8 cellular contexts compared by ENCODE assay signal in genomic region chr1:6599141-6599975, GRCh38. TPM values are rescaled to one million over a fixed set of nuclear protein-coding genes. Genes with fewer than 3 reads are reported as not detected.
DNase-seq lines count a peak whose midpoint lies in the region; ATAC-seq, FAIRE-seq and TF ChIP-seq lines count a peak whose summit lies in the region.

No MANE protein-coding gene starts in this region.

- H2AFZ ChIP-seq in K562 (ENCODE audit: low read depth, low read length): no peak overlapping the region

- TF ChIP-seq CTCF in K562 (IDR thresholded peaks at IDR 0.05 in 2 of 3, conservative IDR thresholded peaks at IDR 0.05 in 1 of 3; ENCODE audit: insufficient read depth in 2 of 3, low read depth in 1 of 3, low read length in 3 of 3) (no peak), thoracic aorta (IDR thresholded peaks at IDR 0.05) (no peak)

- intact Hi-C loops in K562 (cut with micrococcal nuclease): no loop called here

- 82% methylated on average over 26 of the region's 31 CpGs for WGBS in K562 (ENCODE audit: insufficient coverage, low coverage, missing lambda C conversion rate)

- H3K9me3 ChIP-seq in K562 (replicated peaks; ENCODE audit: control insufficient read depth, insufficient read depth, low read depth, low read length) (no peaks in the 10 kb centered on the region), mucosa of stomach (ENCODE audit: control insufficient read depth, low read length) (no peaks in the 10 kb centered on the region), thoracic aorta (no peaks in the 10 kb centered on the region)

- POLR2A ChIA-PET in K562 (lab: Yijun Ruan, JAX): interaction anchor here (0.5 to 10.7 kb wide), 12 partner anchors 7 to 1213 kb away, joined by 3 to 221 read pairs (median 4); partner anchors contain the start of gene ZBTB48

- DNase-seq in Caki2 (ENCODE audit: low read depth): peak; percentile 16
- DNase-seq in SW480 (ENCODE audit: low spot score): peak; percentile 85
- DNase-seq in K562 (ENCODE audit: extremely low read depth in 1 of 4, low spot score in 3 of 4): no peak
- DNase-seq in thoracic aorta (ENCODE audit: low spot score): no peak
- DNase-seq in NCI-H1092 treated with DMSO at 0.1 percent for 48 hours (lab: John Stamatoyannopoulos, UW): no peak
- no peak for DNase-seq in DMS79 treated with DMSO at 0.1 percent for 48 hours (lab: John Stamatoyannopoulos, UW)
- no peak for DNase-seq in NCI-H1930 (lab: John Stamatoyannopoulos, UW)

- H3K79me2 ChIP-seq in K562 (ENCODE audit: control insufficient read depth, insufficient read depth, low read length): peaks cover 74% of the 10 kb centered on the region

- H3K4me1 ChIP-seq in K562 (replicated peaks in 1 of 2; ENCODE audit: control insufficient read depth in 2 of 2, insufficient read depth in 2 of 2, low read length in 2 of 2): peaks cover 35 to 64% of the 10 kb centered on the region in 2 experiments
- H3K4me1 ChIP-seq in mucosa of stomach (ENCODE audit: control insufficient read depth, insufficient read depth, low read length): peaks cover 30% of the 10 kb centered on the region
- H3K4me1 ChIP-seq in thoracic aorta (ENCODE audit: control insufficient read depth in 1 of 2, low read depth in 2 of 2): peaks cover 36 to 49% of the 10 kb centered on the region in 2 donors

- TF ChIP-seq EP300 in K562 (IDR thresholded peaks at IDR 0.05; ENCODE audit: low read length): no peak

- CTCF ChIA-PET in K562 (lab: Yijun Ruan, JAX; ENCODE audit: low intra/inter-chr PET ratio): no interaction called here

- in situ Hi-C loops in Caki2 (cut with HindIII; ENCODE audit: low pct_unique_long_range_greater_than_20kb, low sequenced_read_pairs) (no loop called here), K562 (cut with MboI) (no loop called here)

- ATAC-seq in K562: no peak
- ATAC-seq in thoracic aorta (ENCODE audit: insufficient number of reproducible peaks, low FRiP score, low read depth): no peak

- H3K27ac ChIP-seq in K562 (ENCODE audit: extremely low read depth, low read depth, low read length) (peak overlapping the region; percentile 63; the same call in 2 of the 3 replicates), thoracic aorta (peak overlapping the region; percentile 34 to 51)

- H4K20me1 ChIP-seq in K562 (replicated peaks; ENCODE audit: control insufficient read depth, insufficient read depth, low read length): peaks cover 50% of the 10 kb centered on the region

- H3K4me3 ChIP-seq in K562: peak overlapping the region; percentile 28; the same call in 1 of the 2 replicates
- H3K4me3 ChIP-seq in mucosa of stomach (ENCODE audit: low read length): peak overlapping the region; percentile 24
- peak overlapping the region; percentile 93 for H3K4me3 ChIP-seq in thoracic aorta

- H3K36me3 ChIP-seq in K562 (ENCODE audit: control insufficient read depth, insufficient read depth, low read length) (peaks cover 62% of the 10 kb centered on the region), mucosa of stomach (ENCODE audit: control insufficient read depth, insufficient read depth, low read length) (no peaks in the 10 kb centered on the region), thoracic aorta (peaks cover 44% of the 10 kb centered on the region)

- TF ChIP-seq POLR2A in K562 (conservative IDR thresholded peaks at IDR 0.05): no peak

- BruUV-seq in K562 (replicated peaks; lab: Mats Ljungman, UMichigan): no TSS peak

- peaks cover 23% of the 10 kb centered on the region for H3K9me1 ChIP-seq in K562 (ENCODE audit: control insufficient read depth, insufficient read depth, low read length)

- peak overlapping the region; percentile 72 for H3K4me2 ChIP-seq in K562 (ENCODE audit: insufficient read depth, low read length)

- no peak for FAIRE-seq in K562 (lab: Jason Lieb, UNC)

- H3K9ac ChIP-seq in K562 (ENCODE audit: insufficient read depth in 1 of 2, low read depth in 2 of 2, low read length in 2 of 2): peak overlapping the region; percentile 79 to 93
- H3K9ac ChIP-seq in mucosa of stomach (ENCODE audit: low read length): peak overlapping the region; percentile 22

- H3K27me3 ChIP-seq in K562 (ENCODE audit: control insufficient read depth in 2 of 2, insufficient read depth in 2 of 2, low read length in 2 of 2) (no peaks in the 10 kb centered on the region), mucosa of stomach (ENCODE audit: control insufficient read depth, insufficient read depth, low read length) (no peaks in the 10 kb centered on the region), thoracic aorta (replicated peaks; ENCODE audit: insufficient read depth) (no peaks in the 10 kb centered on the region)

- TF ChIP-seq RAD21 in K562 (CRISPR knock-in tag; conservative IDR thresholded peaks at IDR 0.05 in 1 of 2, IDR thresholded peaks at IDR 0.05 in 1 of 2): no peak

RNA-seq across cellular contexts. Expression of gene KLHL21, which starts 3.3 kb away (rescaled TPM):
- 36.3 and 38.2 TPM in 2 replicates for total RNA-seq in Caki2 (2014; rRNA removed; shearing (Covaris generic); ENCODE audit: low replicate concordance)
- 34.6 and 104 TPM in 2 replicates for total RNA-seq in K562 (2011; cell fraction: chromatin; rRNA removed; ENCODE audit: low replicate concordance)
- 89.4 and 101 TPM in 2 replicates for total RNA-seq in K562 (2011; cell fraction: nucleolus; rRNA removed)
- total RNA-seq in K562 (2011; cell fraction: nucleoplasm; rRNA removed): 53.5 and 55.7 TPM in 2 replicates
- total RNA-seq in K562 (2014; rRNA removed): 26.4 and 32.3 TPM in 2 replicates
- total RNA-seq in K562 (2014; rRNA removed; fragmentation: Illumina TruSeq; extraction: Trizol): 10.0 and 12.6 TPM in 2 replicates
- total RNA-seq in K562 (2015; rRNA removed; fragmentation: Illumina TruSeq; extraction: Trizol): 22.4 and 23.6 TPM in 2 replicates
- 39.6 and 42.1 TPM in 2 replicates for total RNA-seq in K562 (2021)
- polyA plus RNA-seq in K562 (2011; rRNA removed): 11.0 and 14.9 TPM in 2 replicates
- polyA plus RNA-seq in K562 (2011; cell fraction: cytosol; rRNA removed): 17.3 and 24.4 TPM in 2 replicates
- 28.7 and 48.0 TPM in 2 replicates for polyA plus RNA-seq in K562 (2011; cell fraction: nucleus; rRNA removed)
- 37.5 and 39.1 TPM in 2 replicates for polyA plus RNA-seq in K562 (2012)
- polyA plus RNA-seq in K562 (2014; fragmentation: Illumina TruSeq; extraction: Trizol): 17.5 and 24.2 TPM in 2 replicates
- 1 to 10 TPM; 2.1 to 2.2 TPM for polyA plus RNA-seq in K562 (2014; fragmentation: Nextera tagmentation; extraction: Ambion mirVana)
- 21.0 and 22.2 TPM in 2 replicates for polyA plus RNA-seq in K562 (2014; rRNA removed)
- polyA minus RNA-seq in K562 (2011; rRNA and poly(A)+ RNA removed): 14.0 and 18.0 TPM in 2 replicates
- 21.5 and 32.0 TPM in 2 replicates for polyA minus RNA-seq in K562 (2011; cell fraction: cytosol; rRNA and poly(A)+ RNA removed)
- polyA minus RNA-seq in K562 (2011; cell fraction: nucleus; rRNA and poly(A)+ RNA removed): 22.6 and 27.8 TPM in 2 replicates
- 100 to 1,000 TPM; 142 to 156 TPM for total RNA-seq in thoracic aorta

RNA-seq across cellular contexts. Expression of gene PHF13, which starts 14.2 kb away (rescaled TPM):
- total RNA-seq in Caki2 (2014; rRNA removed; shearing (Covaris generic); ENCODE audit: low replicate concordance): 11.0 and 12.6 TPM in 2 replicates
- total RNA-seq in K562 (2011; cell fraction: chromatin; rRNA removed; ENCODE audit: low replicate concordance): 29.6 and 40.5 TPM in 2 replicates
- total RNA-seq in K562 (2011; cell fraction: nucleolus; rRNA removed): 22.5 and 27.3 TPM in 2 replicates
- total RNA-seq in K562 (2011; cell fraction: nucleoplasm; rRNA removed): 22.7 and 26.4 TPM in 2 replicates
- 12.6 and 13.8 TPM in 2 replicates for total RNA-seq in K562 (2014; rRNA removed)
- 11.7 and 12.6 TPM in 2 replicates for total RNA-seq in K562 (2014; rRNA removed; fragmentation: Illumina TruSeq; extraction: Trizol)
- 9.8 and 10.3 TPM in 2 replicates for total RNA-seq in K562 (2015; rRNA removed; fragmentation: Illumina TruSeq; extraction: Trizol)
- total RNA-seq in K562 (2021): 30.2 and 36.1 TPM in 2 replicates
- 8.8 and 9.6 TPM in 2 replicates for polyA plus RNA-seq in K562 (2011; rRNA removed)
- polyA plus RNA-seq in K562 (2011; cell fraction: cytosol; rRNA removed): 6.1 and 6.2 TPM in 2 replicates
- polyA plus RNA-seq in K562 (2011; cell fraction: nucleus; rRNA removed): 20.7 and 23.9 TPM in 2 replicates
- 15.6 and 27.8 TPM in 2 replicates for polyA plus RNA-seq in K562 (2012)
- 17.9 and 21.5 TPM in 2 replicates for polyA plus RNA-seq in K562 (2014; fragmentation: Illumina TruSeq; extraction: Trizol)
- polyA plus RNA-seq in K562 (2014; fragmentation: Nextera tagmentation; extraction: Ambion mirVana): 1 to 10 TPM; 1.8 TPM
- 13.2 and 13.3 TPM in 2 replicates for polyA plus RNA-seq in K562 (2014; rRNA removed)
- polyA minus RNA-seq in K562 (2011; rRNA and poly(A)+ RNA removed): 7.5 and 7.7 TPM in 2 replicates
- 7.8 and 9.4 TPM in 2 replicates for polyA minus RNA-seq in K562 (2011; cell fraction: cytosol; rRNA and poly(A)+ RNA removed)
- polyA minus RNA-seq in K562 (2011; cell fraction: nucleus; rRNA and poly(A)+ RNA removed): 4.3 and 6.3 TPM in 2 replicates
- 10 to 100 TPM; 14.6 to 17.7 TPM for total RNA-seq in thoracic aorta

RNA-seq across cellular contexts. Expression of gene ZBTB48, which starts 19.6 kb away (rescaled TPM):
- total RNA-seq in Caki2 (2014; rRNA removed; shearing (Covaris generic); ENCODE audit: low replicate concordance): 12.0 and 36.7 TPM in 2 replicates
- total RNA-seq in K562 (2011; cell fraction: chromatin; rRNA removed; ENCODE audit: low replicate concordance): 73.9 and 235 TPM in 2 replicates
- 195 and 197 TPM in 2 replicates for total RNA-seq in K562 (2011; cell fraction: nucleolus; rRNA removed)
- 94.0 and 120 TPM in 2 replicates for total RNA-seq in K562 (2011; cell fraction: nucleoplasm; rRNA removed)
- total RNA-seq in K562 (2014; rRNA removed): 42.4 and 52.4 TPM in 2 replicates
- total RNA-seq in K562 (2014; rRNA removed; fragmentation: Illumina TruSeq; extraction: Trizol): 17.2 and 19.8 TPM in 2 replicates
- total RNA-seq in K562 (2015; rRNA removed; fragmentation: Illumina TruSeq; extraction: Trizol): 44.5 and 55.4 TPM in 2 replicates
- 52.9 and 55.3 TPM in 2 replicates for total RNA-seq in K562 (2021)
- 29.5 and 57.2 TPM in 2 replicates for polyA plus RNA-seq in K562 (2011; rRNA removed)
- polyA plus RNA-seq in K562 (2011; cell fraction: cytosol; rRNA removed): 50.1 and 59.3 TPM in 2 replicates
- 124 and 137 TPM in 2 replicates for polyA plus RNA-seq in K562 (2011; cell fraction: nucleus; rRNA removed)
- polyA plus RNA-seq in K562 (2012): 45.7 and 62.8 TPM in 2 replicates
- 24.9 and 40.6 TPM in 2 replicates for polyA plus RNA-seq in K562 (2014; fragmentation: Illumina TruSeq; extraction: Trizol)
- polyA plus RNA-seq in K562 (2014; fragmentation: Nextera tagmentation; extraction: Ambion mirVana): 1 to 10 TPM; 1.9 to 7.4 TPM
- 50.9 and 66.9 TPM in 2 replicates for polyA plus RNA-seq in K562 (2014; rRNA removed)
- 28.0 and 28.3 TPM in 2 replicates for polyA minus RNA-seq in K562 (2011; rRNA and poly(A)+ RNA removed)
- 31.8 and 39.4 TPM in 2 replicates for polyA minus RNA-seq in K562 (2011; cell fraction: cytosol; rRNA and poly(A)+ RNA removed)
- 52.8 and 74.0 TPM in 2 replicates for polyA minus RNA-seq in K562 (2011; cell fraction: nucleus; rRNA and poly(A)+ RNA removed)
- total RNA-seq in thoracic aorta: 10 to 100 TPM; 20.7 to 28.9 TPM

RNA-seq across cellular contexts. Expression of gene THAP3, which starts 25.3 kb away (rescaled TPM):
- total RNA-seq in Caki2 (2014; rRNA removed; shearing (Covaris generic); ENCODE audit: low replicate concordance): 32.9 and 44.6 TPM in 2 replicates
- 24.8 and 79.9 TPM in 2 replicates for total RNA-seq in K562 (2011; cell fraction: chromatin; rRNA removed; ENCODE audit: low replicate concordance)
- total RNA-seq in K562 (2011; cell fraction: nucleolus; rRNA removed): 69.4 and 79.1 TPM in 2 replicates
- 43.9 and 44.6 TPM in 2 replicates for total RNA-seq in K562 (2011; cell fraction: nucleoplasm; rRNA removed)
- total RNA-seq in K562 (2014; rRNA removed) (31.2 and 37.6 TPM in 2 replicates), K562 (2014; rRNA removed; fragmentation: Illumina TruSeq; extraction: Trizol) (7.4 and 9.5 TPM in 2 replicates), K562 (2015; rRNA removed; fragmentation: Illumina TruSeq; extraction: Trizol) (23.3 and 24.4 TPM in 2 replicates), K562 (2021) (18.2 and 22.1 TPM in 2 replicates), thoracic aorta (10 to 100 TPM; 14.1 to 18.7 TPM)
- polyA plus RNA-seq in K562 (2011; rRNA removed) (12.7 and 18.9 TPM in 2 replicates), K562 (2014; fragmentation: Illumina TruSeq; extraction: Trizol) (20.0 and 23.0 TPM in 2 replicates), K562 (2014; fragmentation: Nextera tagmentation; extraction: Ambion mirVana) (1 to 10 TPM; 1.9 to 7.0 TPM), K562 (2014; rRNA removed) (28.1 and 29.3 TPM in 2 replicates)
- 16.2 and 22.5 TPM in 2 replicates for polyA plus RNA-seq in K562 (2011; cell fraction: cytosol; rRNA removed)
- 26.7 and 33.4 TPM in 2 replicates for polyA plus RNA-seq in K562 (2011; cell fraction: nucleus; rRNA removed)
- polyA plus RNA-seq in K562 (2012): 15.1 and 24.7 TPM in 2 replicates
- polyA minus RNA-seq in K562 (2011; rRNA and poly(A)+ RNA removed): 9.4 and 10.5 TPM in 2 replicates
- polyA minus RNA-seq in K562 (2011; cell fraction: cytosol; rRNA and poly(A)+ RNA removed): 8.3 and 12.0 TPM in 2 replicates
- polyA minus RNA-seq in K562 (2011; cell fraction: nucleus; rRNA and poly(A)+ RNA removed): 15.3 and 21.4 TPM in 2 replicates

RNA-seq across cellular contexts. Expression of gene TAS1R1, which starts 44.3 kb away (rescaled TPM):
- total RNA-seq in Caki2 (2014; rRNA removed; shearing (Covaris generic); ENCODE audit: low replicate concordance): not detected in 2 replicates
- 0.28 and 0.44 TPM in 2 replicates for total RNA-seq in K562 (2011; cell fraction: chromatin; rRNA removed; ENCODE audit: low replicate concordance)
- 0.39 TPM in 1 of 2 replicates, not detected in the other for total RNA-seq in K562 (2011; cell fraction: nucleolus; rRNA removed)
- total RNA-seq in K562 (2011; cell fraction: nucleoplasm; rRNA removed): 0.15 TPM in 1 of 2 replicates, not detected in the other
- total RNA-seq in K562 (2014; rRNA removed) (not detected in 2 replicates), K562 (2014; rRNA removed; fragmentation: Illumina TruSeq; extraction: Trizol) (not detected in 2 replicates), K562 (2015; rRNA removed; fragmentation: Illumina TruSeq; extraction: Trizol) (not detected in 2 replicates), K562 (2021) (not detected in 2 replicates), thoracic aorta (under 1 TPM in 1 of 2 donors, not detected in 1; 0.81 TPM)
- polyA plus RNA-seq in K562 (2011; rRNA removed) (0.04 and 0.06 TPM in 2 replicates), K562 (2014; fragmentation: Illumina TruSeq; extraction: Trizol) (not detected in 2 replicates), K562 (2014; fragmentation: Nextera tagmentation; extraction: Ambion mirVana) (not detected), K562 (2014; rRNA removed) (not detected in 2 replicates)
- 0.01 and 0.04 TPM in 2 replicates for polyA plus RNA-seq in K562 (2011; cell fraction: cytosol; rRNA removed)
- 0.06 TPM in 1 of 2 replicates, not detected in the other for polyA plus RNA-seq in K562 (2011; cell fraction: nucleus; rRNA removed)
- polyA plus RNA-seq in K562 (2012): 0.07 and 0.12 TPM in 2 replicates
- polyA minus RNA-seq in K562 (2011; rRNA and poly(A)+ RNA removed): 0.11 TPM in 1 of 2 replicates, not detected in the other
- polyA minus RNA-seq in K562 (2011; cell fraction: cytosol; rRNA and poly(A)+ RNA removed): not detected in 2 replicates
- polyA minus RNA-seq in K562 (2011; cell fraction: nucleus; rRNA and poly(A)+ RNA removed): not detected in 2 replicates

Comparison
In these comparisons a context has a peak if more than half of its experiments do, and no peak if none do; other contexts are left out.
1. DNase-seq: peak in Caki2 (single experiment) and SW480 (single experiment); none in K562 (0 of 4), thoracic aorta (single experiment), NCI-H1092 treated with DMSO at 0.1 percent for 48 hours (single experiment), DMS79 treated with DMSO at 0.1 percent for 48 hours (single experiment) and NCI-H1930 (0 of 2).
2. H3K4me3 ChIP-seq: peak in every context shown above with its lines; median percentile 93 in thoracic aorta; 28 in K562; 24 in mucosa of stomach.